Comparison of ENCODE assay signal across 16 cellular contexts in the genomic region with DNA sequence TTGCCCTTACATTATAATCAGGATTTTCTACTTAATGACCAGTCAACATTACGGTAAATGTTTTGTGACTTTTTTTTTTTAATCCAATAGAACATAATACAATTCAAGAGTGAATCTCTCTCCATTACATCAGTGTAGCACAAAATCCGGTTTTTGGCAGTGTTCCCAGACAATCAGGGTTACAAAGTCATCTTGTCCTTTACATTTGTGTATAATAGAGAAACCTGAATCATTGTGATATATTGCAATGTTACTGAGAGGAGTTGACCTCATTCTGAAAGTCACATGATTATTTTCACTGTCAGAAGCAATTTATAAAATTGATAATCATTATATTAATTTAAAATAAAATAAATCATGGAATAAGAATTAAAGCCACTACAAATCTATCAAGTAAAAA.
DNase-seq lines count a peak whose midpoint lies in the region; ATAC-seq lines count a peak whose summit lies in the region.
"Had no signal": no experiment of that assay in that cellular context is flagged by ENCODE, and none has a peak within 500 bp of the region (broad histone marks: within the 10 kb centered on the region; RNA-seq: fewer than 3 reads in every experiment).

No MANE protein-coding gene starts in this region.

- peak; percentile 85 for DNase-seq in DMS153 (lab: John Stamatoyannopoulos, UW)
- peak; percentile 44 for DNase-seq in NCI-H1105 (lab: John Stamatoyannopoulos, UW)
- DNase-seq in SHP77 treated with DMSO at 0.1 percent for 48 hours (lab: John Stamatoyannopoulos, UW), result peak; percentile 37
- DNase-seq in iris pigment epithelial cell (ENCODE audit: low read depth), result peak; percentile 54
- no peak for DNase-seq in stimulated activated naive CD4-positive, alpha-beta T cell treated with Interleukin-2 at 50 U/mL for 16 hours (lab: John Stamatoyannopoulos, UW)
- DNase-seq in activated CD4-positive, alpha-beta T cell treated with anti-CD3 and anti-CD28 coated beads for 1 hour, result no peak
- DNase-seq: activated CD8-positive, alpha-beta T cell treated with anti-CD3 and anti-CD28 coated beads for 36 hours; esophagus squamous epithelium; hypothalamus; left colon; right cardiac atrium; stimulated activated CD4-positive, alpha-beta T cell treated with anti-CD3 and anti-CD28 coated beads, Interleukin-1b, Interleukin-23, amount 100 ng/mL, for 48 hours; tibial artery had no signal

- ATAC-seq in GM18502 (IDR thresholded peaks at IDR 0.05; ENCODE audit: poor library complexity, unreplicated experiment), result no peak
- no peak for ATAC-seq in HG02938 (IDR thresholded peaks at IDR 0.05; ENCODE audit: unreplicated experiment)
- ATAC-seq: activated CD8-positive, alpha-beta T cell treated with anti-CD3 and anti-CD28 coated beads for 36 hours; activated T-helper 17 cell treated with anti-CD3 and anti-CD28 coated beads, Interleukin-2, amount 50 U/mL, for 72 hours; left colon; right cardiac atrium had no signal

Comparison
In these comparisons a context has a peak if more than half of its experiments do, and no peak if none do; other contexts are left out.
1. DNase-seq: peak in DMS153 (single experiment), NCI-H1105 (single experiment), SHP77 treated with DMSO at 0.1 percent for 48 hours (single experiment) and iris pigment epithelial cell (single experiment); none in stimulated activated naive CD4-positive, alpha-beta T cell treated with Interleukin-2 at 50 U/mL for 16 hours (single experiment) and activated CD4-positive, alpha-beta T cell treated with anti-CD3 and anti-CD28 coated beads for 1 hour (single experiment).